25 cellular contexts compared by ENCODE assay signal in the genomic region with DNA sequence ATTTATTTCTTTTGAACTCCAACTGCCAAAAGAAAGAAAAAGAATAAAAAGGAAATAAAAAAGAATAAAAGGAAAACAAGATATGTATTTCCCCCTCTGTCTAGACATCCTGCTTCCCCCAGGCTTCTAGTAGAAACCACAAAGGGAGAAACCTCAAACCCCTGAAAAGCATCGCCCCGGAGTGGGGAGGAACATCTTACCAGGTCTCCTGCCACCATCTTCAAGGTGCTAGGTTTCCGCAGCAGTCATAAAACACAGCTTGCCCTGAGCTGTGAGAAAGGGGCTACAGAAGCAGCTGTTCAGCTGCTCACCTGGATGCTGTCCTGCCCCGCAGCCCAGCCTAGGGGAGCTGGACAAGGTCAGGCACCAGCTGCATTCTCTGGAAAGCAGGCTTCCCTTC.
A peak's percentile ranks its signal among the peaks of the same experiment; 100 is the strongest.
DNase-seq lines count a peak whose midpoint lies in the region; ATAC-seq and TF ChIP-seq lines count a peak whose summit lies in the region.
"Had no signal": no experiment of that assay in that cellular context is flagged by ENCODE, and none has a peak within 500 bp of the region (broad histone marks: within the 10 kb centered on the region; RNA-seq: fewer than 3 reads in every experiment).

No MANE protein-coding gene starts in this region.

- CTCF ChIA-PET in activated naive CD4-positive, alpha-beta T cell treated with anti-CD3 and anti-CD28 coated beads, Interleukin-2, amount 10 ng/mL, durations not matched to agents 7 days and 5 days (lab: Charles Lee) = interaction anchor here (1.3 to 6.6 kb wide), 3 partner anchors 490 to 499 kb away, joined by 5 to 64 read pairs (median 6); no protein-coding TSS in a partner anchor

- no peaks in the 10 kb centered on the region for H3K27me3 ChIP-seq in GM23338 (ENCODE audit: insufficient read depth)
- H3K27me3 ChIP-seq: body of pancreas, right atrium auricular region, tibial nerve had no signal

- TF ChIP-seq CTCF in GM23338 (conservative IDR thresholded peaks at IDR 0.05; ENCODE audit: low read depth in 2 of 2) (no peak), coronary artery (IDR thresholded peaks at IDR 0.05) (no peak), mesothelial cell of epicardium (IDR thresholded peaks at IDR 0.05; ENCODE audit: unreplicated experiment) (no peak)

- H3K9me2 ChIP-seq in GM23338 (ENCODE audit: insufficient read depth) = no peaks in the 10 kb centered on the region

- H3K4me3 Mint-ChIP-seq in activated naive CD4-positive, alpha-beta T cell treated with anti-CD3 and anti-CD28 coated beads, Interleukin-2, amount 10 ng/mL, durations not matched to agents 7 days and 5 days = no peak overlapping the region
- H3K4me3 Mint-ChIP-seq in GM23338 = no peak overlapping the region
- H3K4me3 Mint-ChIP-seq in activated T-helper 17 cell treated with anti-CD3 and anti-CD28 coated beads, Interleukin-2, amount 50 U/mL, for 72 hours = no peak overlapping the region
- H3K4me3 Mint-ChIP-seq in naive thymus-derived CD8-positive, alpha-beta T cell = peak overlapping the region in 8 of 10 donors; percentile 11 to 59 (median 37)
- no peak overlapping the region for H3K4me3 Mint-ChIP-seq in mesothelial cell of epicardium

- DNase-seq in activated naive CD4-positive, alpha-beta T cell treated with anti-CD3 and anti-CD28 coated beads, Interleukin-2, amount 10 ng/mL, durations not matched to agents 7 days and 5 days = peak; percentile 36
- DNase-seq in activated naive CD4-positive, alpha-beta T cell treated with anti-CD3 and anti-CD28 coated beads, Interleukin-2, amount 50 U/mL, for 16 hours = no peak
- DNase-seq in GM23338 (ENCODE audit: low spot score) = no peak
- DNase-seq in naive thymus-derived CD8-positive, alpha-beta T cell = peak in 6 of 10 donors; percentile 9 to 33 (median 24)
- no peak for DNase-seq in coronary artery (ENCODE audit: low spot score)
- no peak for DNase-seq in mesothelial cell of epicardium (ENCODE audit: low spot score in 2 of 2, unreplicated experiment in 2 of 2)
- no peak for DNase-seq in epidermal melanocyte (ENCODE audit: insufficient read length, low spot score)
- DNase-seq: body of pancreas; dermis blood vessel endothelial cell; esophagus squamous epithelium; foreskin keratinocyte; H7; heart right ventricle; MM.1S; NCI-H2029; NCI-H524 treated with DMSO at 0.1 percent for 48 hours; small intestine; stimulated activated CD8-positive, alpha-beta memory T cell treated with anti-CD3 and anti-CD28 coated beads, Interleukin-4, amount 100 ng/mL, for 48 hours had no signal

- H3K36me3 Mint-ChIP-seq in activated naive CD4-positive, alpha-beta T cell treated with anti-CD3 and anti-CD28 coated beads, Interleukin-2, amount 10 ng/mL, durations not matched to agents 7 days and 5 days = no peaks in the 10 kb centered on the region
- no peaks in the 10 kb centered on the region for H3K36me3 Mint-ChIP-seq in GM23338 (ENCODE audit: low read depth)
- H3K36me3 Mint-ChIP-seq in activated T-helper 17 cell treated with anti-CD3 and anti-CD28 coated beads, Interleukin-2, amount 50 U/mL, for 72 hours (ENCODE audit: low read depth) = no peaks in the 10 kb centered on the region
- H3K36me3 Mint-ChIP-seq in naive thymus-derived CD8-positive, alpha-beta T cell = no peaks in the 10 kb centered on the region
- H3K36me3 Mint-ChIP-seq in mesothelial cell of epicardium = no peaks in the 10 kb centered on the region

- H4K20me1 ChIP-seq in GM23338 (replicated peaks; ENCODE audit: insufficient read depth) = no peaks in the 10 kb centered on the region

- no peaks in the 10 kb centered on the region for H3K79me2 ChIP-seq in GM23338 (replicated peaks; ENCODE audit: insufficient read depth)

- H3F3A ChIP-seq in GM23338 (replicated peaks; ENCODE audit: low read depth) = no peaks in the 10 kb centered on the region

- H3K27me3 Mint-ChIP-seq in activated naive CD4-positive, alpha-beta T cell treated with anti-CD3 and anti-CD28 coated beads, Interleukin-2, amount 10 ng/mL, durations not matched to agents 7 days and 5 days = peaks cover 50% of the 10 kb centered on the region
- H3K27me3 Mint-ChIP-seq in GM23338 (ENCODE audit: insufficient read depth, low read depth, poor library complexity) = peaks cover 2% of the 10 kb centered on the region
- peaks cover 23% of the 10 kb centered on the region for H3K27me3 Mint-ChIP-seq in activated T-helper 17 cell treated with anti-CD3 and anti-CD28 coated beads, Interleukin-2, amount 50 U/mL, for 72 hours
- H3K27me3 Mint-ChIP-seq in naive thymus-derived CD8-positive, alpha-beta T cell = peaks cover 11 to 29% (median 16%) of the 10 kb centered on the region in 5 donors
- H3K27me3 Mint-ChIP-seq in mesothelial cell of epicardium (ENCODE audit: low read depth) = peaks cover 7% of the 10 kb centered on the region

- no peaks in the 10 kb centered on the region for H3K36me3 ChIP-seq in GM23338 (ENCODE audit: insufficient read depth)
- H3K36me3 ChIP-seq: esophagus squamous epithelium, heart right ventricle, right atrium auricular region, tibial nerve had no signal

- H3K4me3 ChIP-seq in GM23338 = no peak overlapping the region
- no peak overlapping the region for H3K4me3 ChIP-seq in coronary artery
- H3K4me3 ChIP-seq: body of pancreas, esophagus squamous epithelium, GM12878, heart right ventricle, right atrium auricular region, SK-N-MC, tibial nerve had no signal

- H3K27ac Mint-ChIP-seq in activated naive CD4-positive, alpha-beta T cell treated with anti-CD3 and anti-CD28 coated beads, Interleukin-2, amount 10 ng/mL, durations not matched to agents 7 days and 5 days = no peak overlapping the region
- H3K27ac Mint-ChIP-seq in GM23338 (no peak overlapping the region), mesothelial cell of epicardium (no peak overlapping the region)
- no peak overlapping the region for H3K27ac Mint-ChIP-seq in activated T-helper 17 cell treated with anti-CD3 and anti-CD28 coated beads, Interleukin-2, amount 50 U/mL, for 72 hours
- peak overlapping the region in 2 of 10 donors; percentile 71 to 90 for H3K27ac Mint-ChIP-seq in naive thymus-derived CD8-positive, alpha-beta T cell

- 0 out of 2 replicates have a peak overlapping the region, but pooled peaks have one; percentile 23 for H2AFZ ChIP-seq in GM23338

- H3K4me1 ChIP-seq in GM23338 (ENCODE audit: insufficient read depth) = no peaks in the 10 kb centered on the region
- H3K4me1 ChIP-seq: esophagus squamous epithelium, foreskin keratinocyte, tibial nerve had no signal

- peaks cover 20% of the 10 kb centered on the region for H3K4me1 Mint-ChIP-seq in activated naive CD4-positive, alpha-beta T cell treated with anti-CD3 and anti-CD28 coated beads, Interleukin-2, amount 10 ng/mL, durations not matched to agents 7 days and 5 days
- H3K4me1 Mint-ChIP-seq in GM23338 = peaks cover 12% of the 10 kb centered on the region
- peaks cover 8% of the 10 kb centered on the region for H3K4me1 Mint-ChIP-seq in activated T-helper 17 cell treated with anti-CD3 and anti-CD28 coated beads, Interleukin-2, amount 50 U/mL, for 72 hours
- peaks cover 9 to 25% (median 21%) of the 10 kb centered on the region in 4 donors for H3K4me1 Mint-ChIP-seq in naive thymus-derived CD8-positive, alpha-beta T cell
- no peaks in the 10 kb centered on the region for H3K4me1 Mint-ChIP-seq in mesothelial cell of epicardium

- POLR2A ChIA-PET in naive thymus-derived CD8-positive, alpha-beta T cell (lab: Charles Lee) = no interaction called here

- no peak for ATAC-seq in GM23338
- peak; percentile 45 for ATAC-seq in activated T-helper 17 cell treated with anti-CD3 and anti-CD28 coated beads, Interleukin-2, amount 50 U/mL, for 72 hours (replicated peaks)
- ATAC-seq in naive thymus-derived CD8-positive, alpha-beta T cell = peak; percentile 78 to 86
- ATAC-seq: body of pancreas, foreskin keratinocyte, GM12878, heart right ventricle had no signal

- no peak overlapping the region for H3K4me2 ChIP-seq in GM23338

- H3K27ac ChIP-seq in GM23338 (ENCODE audit: low read depth) (no peak overlapping the region), coronary artery (no peak overlapping the region)
- H3K27ac ChIP-seq: body of pancreas, esophagus squamous epithelium, foreskin keratinocyte, heart right ventricle, HL-60, KMS-11, right atrium auricular region, SK-N-MC, tibial nerve had no signal

- H3K9me3 Mint-ChIP-seq in activated naive CD4-positive, alpha-beta T cell treated with anti-CD3 and anti-CD28 coated beads, Interleukin-2, amount 10 ng/mL, durations not matched to agents 7 days and 5 days = no peaks in the 10 kb centered on the region
- no peaks in the 10 kb centered on the region; the same call in 2 of the 3 replicates for H3K9me3 Mint-ChIP-seq in GM23338
- no peaks in the 10 kb centered on the region for H3K9me3 Mint-ChIP-seq in activated T-helper 17 cell treated with anti-CD3 and anti-CD28 coated beads, Interleukin-2, amount 50 U/mL, for 72 hours
- peaks cover 0 to 8% (median 0%) of the 10 kb centered on the region in 9 donors for H3K9me3 Mint-ChIP-seq in naive thymus-derived CD8-positive, alpha-beta T cell
- H3K9me3 Mint-ChIP-seq in mesothelial cell of epicardium = peaks cover 10% of the 10 kb centered on the region

TF ChIP-seq in GM23338, 12 proteins besides CTCF, POLR2A, EP300 and RAD21:
- no peak for TF ChIP-seq ZNF114 (CRISPR knock-in tag; IDR thresholded peaks at IDR 0.05)
- TF ChIP-seq ZNF331 (CRISPR knock-in tag; IDR thresholded peaks at IDR 0.05; ENCODE audit: low read depth) = no peak
- no peak for TF ChIP-seq CREB1 (CRISPR knock-in tag; IDR thresholded peaks at IDR 0.05; ENCODE audit: low read depth)

Comparison
In these comparisons a context has a peak if more than half of its experiments do, and no peak if none do; other contexts are left out.
1. DNase-seq: peak in activated naive CD4-positive, alpha-beta T cell treated with anti-CD3 and anti-CD28 coated beads, Interleukin-2, amount 10 ng/mL, durations not matched to agents 7 days and 5 days (single experiment) and naive thymus-derived CD8-positive, alpha-beta T cell (6 of 10); none in activated naive CD4-positive, alpha-beta T cell treated with anti-CD3 and anti-CD28 coated beads, Interleukin-2, amount 50 U/mL, for 16 hours (single experiment), GM23338 (single experiment), coronary artery (single experiment), mesothelial cell of epicardium (0 of 2) and epidermal melanocyte (single experiment).
2. H3K4me3 Mint-ChIP-seq: peak in naive thymus-derived CD8-positive, alpha-beta T cell (8 of 10); none in activated naive CD4-positive, alpha-beta T cell treated with anti-CD3 and anti-CD28 coated beads, Interleukin-2, amount 10 ng/mL, durations not matched to agents 7 days and 5 days (single experiment), GM23338 (single experiment), activated T-helper 17 cell treated with anti-CD3 and anti-CD28 coated beads, Interleukin-2, amount 50 U/mL, for 72 hours (single experiment) and mesothelial cell of epicardium (single experiment).